ENCODE assay signal across 26 cellular contexts in genomic region chr6:1825277-1825676, GRCh38.
"Had no signal": no experiment of that assay in that cellular context is flagged by ENCODE, and none has a peak within 500 bp of the region (broad histone marks: within the 10 kb centered on the region; RNA-seq: fewer than 3 reads in every experiment).

No MANE protein-coding gene starts in this region.

- H3K36me3 ChIP-seq: cardiac muscle cell, MG63 had no signal

- H3K27me3 Mint-ChIP-seq: activated CD8-positive, alpha-beta memory T cell treated with anti-CD3 and anti-CD28 coated beads, Interleukin-2, amount 10 ng/mL, durations not matched to agents 7 days and 5 days; activated naive CD8-positive, alpha-beta T cell; activated T-cell treated with anti-CD3 and anti-CD28 coated beads, Interleukin-2, amount 50 U/mL, for 24 hours had no signal

- H3K4me3 ChIP-seq: cardiac muscle cell, MG63, SK-N-MC had no signal

- H3K27me3 ChIP-seq: cardiac muscle cell, MG63 had no signal

- H3K27ac Mint-ChIP-seq: activated CD8-positive, alpha-beta memory T cell treated with anti-CD3 and anti-CD28 coated beads, Interleukin-2, amount 10 ng/mL, durations not matched to agents 7 days and 5 days; activated CD8-positive, alpha-beta T cell treated with anti-CD3 and anti-CD28 coated beads, Interleukin-2, amount 10 ng/mL, durations not matched to agents 7 days and 5 days; activated naive CD8-positive, alpha-beta T cell; activated T-cell treated with anti-CD3 and anti-CD28 coated beads, Interleukin-2, amount 50 U/mL, for 24 hours; brain; T-helper 1 cell treated with Interleukin-12 subunit alpha and Interleukin-12 subunit beta and Interleukin-4 antibody, amounts not matched to agents 30 μg/mL and 1 μg/mL, for 36 hours had no signal

- H3K4me1 Mint-ChIP-seq: activated CD8-positive, alpha-beta memory T cell treated with anti-CD3 and anti-CD28 coated beads, Interleukin-2, amount 10 ng/mL, durations not matched to agents 7 days and 5 days had no signal

- ATAC-seq: activated CD8-positive, alpha-beta memory T cell treated with anti-CD3 and anti-CD28 coated beads, Interleukin-2, amount 10 ng/mL, durations not matched to agents 7 days and 5 days; activated CD8-positive, alpha-beta T cell treated with anti-CD3 and anti-CD28 coated beads, Interleukin-2, amount 10 ng/mL, durations not matched to agents 7 days and 5 days; Panc1; Right ventricle myocardium inferior had no signal

- DNase-seq: activated CD4-positive, alpha-beta T cell treated with anti-CD3 and anti-CD28 coated beads for 48 hours; activated CD4-positive, alpha-beta T cell treated with anti-CD3 and anti-CD28 coated beads, Interleukin-2, amount 50 U/mL, for 4 hours; activated CD4-positive, CD25-positive, alpha-beta regulatory T cell treated with anti-CD3 and anti-CD28 coated beads, Interleukin-2, amount 50 U/mL, for 72 hours; activated CD8-positive, alpha-beta memory T cell treated with anti-CD3 and anti-CD28 coated beads, Interleukin-2, amount 10 ng/mL, durations not matched to agents 7 days and 5 days; activated CD8-positive, alpha-beta T cell treated with anti-CD3 and anti-CD28 coated beads, Interleukin-2, amount 10 ng/mL, durations not matched to agents 7 days and 5 days; activated effector memory CD4-positive, alpha-beta T cell treated with anti-CD3 and anti-CD28 coated beads, Interleukin-2, amount 50 U/mL, for 16 hours; activated naive CD4-positive, alpha-beta T cell treated with Interleukin-2 at 50 U/mL for 16 hours; activated T-cell treated with anti-CD3 and anti-CD28 coated beads, Interleukin-2, amount 50 U/mL, for 24 hours; amygdala; MG63; NCI-H1092; NCI-H1417; NCI-H2029; NCI-H2107; NCI-H226; NCI-H526 treated with DMSO at 0.1 percent for 48 hours; NK-92 treated with Interleukin-12 subunit alpha and Interleukin-12 subunit beta, amount 100 ng/mL, for 24 hours; OCI-M1; RPMI8226 had no signal

- H3K4me3 Mint-ChIP-seq: activated CD8-positive, alpha-beta memory T cell treated with anti-CD3 and anti-CD28 coated beads, Interleukin-2, amount 10 ng/mL, durations not matched to agents 7 days and 5 days; activated CD8-positive, alpha-beta T cell treated with anti-CD3 and anti-CD28 coated beads, Interleukin-2, amount 10 ng/mL, durations not matched to agents 7 days and 5 days; activated naive CD8-positive, alpha-beta T cell; activated T-cell treated with anti-CD3 and anti-CD28 coated beads, Interleukin-2, amount 50 U/mL, for 24 hours; brain; T-helper 1 cell treated with Interleukin-12 subunit alpha and Interleukin-12 subunit beta and Interleukin-4 antibody, amounts not matched to agents 30 μg/mL and 1 μg/mL, for 36 hours had no signal

- H3K27ac ChIP-seq: cardiac muscle cell, SK-N-MC had no signal
